ENCODE assay signal across 1 cellular context in genomic region chr5:66565878-66566277, GRCh38.
TF ChIP-seq lines count a peak whose summit lies in the region.

No MANE protein-coding gene starts in this region.

TF ChIP-seq in WTC11, 78 proteins besides CTCF, POLR2A, EP300 and RAD21 (continued from another document):
- TF ChIP-seq HMGXB4 (CRISPR knock-in tag; IDR thresholded peaks at IDR 0.05) = no peak
- TF ChIP-seq MLX (CRISPR knock-in tag; IDR thresholded peaks at IDR 0.05) = no peak
- TF ChIP-seq JUN (CRISPR knock-in tag; IDR thresholded peaks at IDR 0.05) = no peak
- no peak for TF ChIP-seq IRF2 (CRISPR knock-in tag; IDR thresholded peaks at IDR 0.05; ENCODE audit: borderline replicate concordance, low read depth)
